In the genomic region with DNA sequence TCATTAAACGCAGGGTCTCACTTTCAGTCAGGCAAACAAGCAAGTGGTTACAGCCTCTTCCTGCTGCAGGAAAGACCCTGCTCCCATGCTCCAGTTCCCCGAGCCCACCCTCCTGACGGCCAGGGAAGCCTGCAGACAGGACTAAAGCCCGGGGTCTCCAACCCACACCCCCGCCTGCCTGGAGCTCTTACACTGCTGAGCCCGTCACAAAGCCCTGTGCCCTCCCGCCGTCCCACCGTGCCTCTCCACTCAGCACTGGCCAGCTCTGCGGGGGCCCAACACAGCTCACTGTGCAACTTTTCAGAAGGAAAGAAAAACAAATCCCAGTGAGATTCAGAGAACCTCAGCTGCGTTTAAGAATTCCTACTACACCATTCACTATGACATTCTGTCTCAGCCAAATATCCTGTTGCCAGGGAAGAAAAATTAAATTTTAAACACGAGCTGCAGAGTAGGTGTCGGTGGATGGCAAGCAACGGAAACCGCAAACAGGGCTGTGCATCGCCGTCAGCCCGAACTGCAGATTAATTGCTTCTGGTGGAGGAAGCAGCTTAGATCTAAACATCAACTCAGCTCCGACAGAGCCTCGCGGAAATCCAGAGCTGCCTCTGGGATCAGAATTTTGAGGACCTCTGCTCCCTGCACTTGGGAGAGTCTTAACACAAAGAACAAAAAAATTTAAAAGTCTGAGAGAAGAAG, we compare ENCODE assay signal across 8 cellular contexts.
DNase-seq lines count a peak whose midpoint lies in the region; ATAC-seq and TF ChIP-seq lines count a peak whose summit lies in the region.

No MANE protein-coding gene starts in this region.

- CTCF ChIA-PET in HEK293T (lab: Yijun Ruan, JAX), result no interaction called here

- H3K4me3 ChIP-seq in CD4-positive, CD25-positive, alpha-beta regulatory T cell (ENCODE audit: low read depth, low read length), result peak overlapping the region; percentile 68

- no peaks in the 10 kb centered on the region for H3K36me3 Mint-ChIP-seq in CD4-positive, CD25-positive, alpha-beta regulatory T cell

- H3K27ac Mint-ChIP-seq in CD4-positive, CD25-positive, alpha-beta regulatory T cell, result peak overlapping the region; percentile 81 to 94 (median 93)

- peaks cover 63% of the 10 kb centered on the region for H3K4me1 ChIP-seq in CD4-positive, CD25-positive, alpha-beta regulatory T cell (ENCODE audit: control insufficient read depth, insufficient read depth, low read length, poor library complexity, severe bottlenecking)

- POLR2A ChIA-PET in HEK293T (lab: Yijun Ruan, JAX), result no interaction called here

- no peaks in the 10 kb centered on the region for H3K27me3 ChIP-seq in CD4-positive, CD25-positive, alpha-beta regulatory T cell (ENCODE audit: control insufficient read depth, insufficient read depth, low read length)

- intact Hi-C loops in sciatic nerve (cut with DNase I), result loop anchor here (10.0 kb wide), 1 partner anchor 231 kb away; no protein-coding TSS in a partner anchor

- H3K4me3 Mint-ChIP-seq in CD4-positive, CD25-positive, alpha-beta regulatory T cell, result peak overlapping the region; percentile 66 to 87 (median 84)

- peak; percentile 66 to 74 for ATAC-seq in CD4-positive, CD25-positive, alpha-beta regulatory T cell (ENCODE audit: low read depth in 2 of 2)
- ATAC-seq in sciatic nerve, result no peak
- no peak for ATAC-seq in GM21723 (IDR thresholded peaks at IDR 0.05; ENCODE audit: unreplicated experiment)

- H3K27ac ChIP-seq in CD4-positive, CD25-positive, alpha-beta regulatory T cell (ENCODE audit: insufficient read depth, low read length, poor library complexity, severe bottlenecking), result peak overlapping the region; percentile 71

- no peaks in the 10 kb centered on the region for H3K27me3 Mint-ChIP-seq in CD4-positive, CD25-positive, alpha-beta regulatory T cell

- DNase-seq in CD4-positive, CD25-positive, alpha-beta regulatory T cell, result peak in 2 of 3 donors; percentile 65 to 86
- DNase-seq in HEK293T (ENCODE audit: extremely low spot score) (peak; percentile 31), kidney tubule cell (ENCODE audit: low spot score) (peak; percentile 22), sciatic nerve (ENCODE audit: low spot score) (no peak), NCI-H2196 (lab: John Stamatoyannopoulos, UW; ENCODE audit: unreplicated experiment) (no peak), NCI-H1105 (lab: John Stamatoyannopoulos, UW) (no peak)
- DNase-seq in activated CD4-positive, alpha-beta T cell treated with anti-CD3 and anti-CD28 coated beads, Interleukin-2, amount 50 U/mL, for 48 hours, result peak; percentile 38 to 45

- no peaks in the 10 kb centered on the region for H3K9me3 ChIP-seq in CD4-positive, CD25-positive, alpha-beta regulatory T cell (ENCODE audit: control insufficient read depth in 2 of 2, low read length in 2 of 2)

- H3K9me3 Mint-ChIP-seq in CD4-positive, CD25-positive, alpha-beta regulatory T cell, result peaks cover 0 to 1% (median 0%) of the 10 kb centered on the region in 7 donors

- peaks cover 21 to 77% (median 50%) of the 10 kb centered on the region in 4 donors for H3K4me1 Mint-ChIP-seq in CD4-positive, CD25-positive, alpha-beta regulatory T cell

- H3K36me3 ChIP-seq in CD4-positive, CD25-positive, alpha-beta regulatory T cell (ENCODE audit: control insufficient read depth, insufficient read depth, low read length), result no peaks in the 10 kb centered on the region

TF ChIP-seq in HEK293T, 16 proteins besides CTCF, POLR2A, EP300 and RAD21:
- TF ChIP-seq L3MBTL2 (conservative IDR thresholded peaks at IDR 0.05) (no peak), TARDBP (IDR thresholded peaks at IDR 0.05) (no peak), FOXM1 (IDR thresholded peaks at IDR 0.05; ENCODE audit: borderline replicate concordance) (no peak), CTBP1 (IDR thresholded peaks at IDR 0.05; ENCODE audit: borderline replicate concordance) (no peak), SUZ12 (IDR thresholded peaks at IDR 0.05) (no peak), NFRKB (IDR thresholded peaks at IDR 0.05) (no peak), LEF1 (IDR thresholded peaks at IDR 0.05; ENCODE audit: borderline replicate concordance) (no peak), ZNF384 (IDR thresholded peaks at IDR 0.05) (no peak), SP1 (IDR thresholded peaks at IDR 0.05) (no peak), ARNT (IDR thresholded peaks at IDR 0.05) (no peak), BHLHE40 (IDR thresholded peaks at IDR 0.05; ENCODE audit: borderline replicate concordance) (no peak), FOXK2 (IDR thresholded peaks at IDR 0.05) (no peak), ELF4 (IDR thresholded peaks at IDR 0.05) (no peak), FOXA1 (IDR thresholded peaks at IDR 0.05) (no peak), HDGF (IDR thresholded peaks at IDR 0.05; ENCODE audit: borderline replicate concordance) (no peak)
- TF ChIP-seq, protein P1, sequence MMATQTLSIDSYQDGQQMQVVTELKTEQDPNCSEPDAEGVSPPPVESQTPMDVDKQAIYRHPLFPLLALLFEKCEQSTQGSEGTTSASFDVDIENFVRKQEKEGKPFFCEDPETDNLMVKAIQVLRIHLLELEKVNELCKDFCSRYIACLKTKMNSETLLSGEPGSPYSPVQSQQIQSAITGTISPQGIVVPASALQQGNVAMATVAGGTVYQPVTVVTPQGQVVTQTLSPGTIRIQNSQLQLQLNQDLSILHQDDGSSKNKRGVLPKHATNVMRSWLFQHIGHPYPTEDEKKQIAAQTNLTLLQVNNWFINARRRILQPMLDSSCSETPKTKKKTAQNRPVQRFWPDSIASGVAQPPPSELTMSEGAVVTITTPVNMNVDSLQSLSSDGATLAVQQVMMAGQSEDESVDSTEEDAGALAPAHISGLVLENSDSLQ (IDR thresholded peaks at IDR 0.05), result no peak

Comparison
In these comparisons a context has a peak if more than half of its experiments do, and no peak if none do; other contexts are left out.
1. ATAC-seq: peak in CD4-positive, CD25-positive, alpha-beta regulatory T cell (2 of 2); none in sciatic nerve (single experiment) and GM21723 (single experiment).
2. DNase-seq: peak in CD4-positive, CD25-positive, alpha-beta regulatory T cell (2 of 3), HEK293T (single experiment), activated CD4-positive, alpha-beta T cell treated with anti-CD3 and anti-CD28 coated beads, Interleukin-2, amount 50 U/mL, for 48 hours (2 of 2) and kidney tubule cell (single experiment); none in sciatic nerve (single experiment), NCI-H2196 (single experiment) and NCI-H1105 (single experiment).